Comparison of ENCODE assay signal across 2 cellular contexts in genomic region chr14:59018978-59019377, GRCh38.
A peak's percentile ranks its signal among the peaks of the same experiment; 100 is the strongest.
TF ChIP-seq lines count a peak whose summit lies in the region.

No MANE protein-coding gene starts in this region.

TF ChIP-seq in IMR-90, 13 proteins besides CTCF, POLR2A, EP300 and RAD21 (continued from another document):
- TF ChIP-seq ELK1 (IDR thresholded peaks at IDR 0.05; ENCODE audit: borderline replicate concordance, low read depth, low read length) (no peak), MXI1 (IDR thresholded peaks at IDR 0.05; ENCODE audit: borderline replicate concordance, low read depth, low read length) (no peak), SMC3 (IDR thresholded peaks at IDR 0.05; ENCODE audit: low read depth, low read length) (peak; percentile 34; the same call in 1 of the 2 replicates), FOS (IDR thresholded peaks at IDR 0.05; ENCODE audit: low read depth, low read length) (no peak)

TF ChIP-seq in GM12878, 131 proteins besides CTCF, POLR2A, EP300 and RAD21 (continued from another document):
- TF ChIP-seq SMC3 (IDR thresholded peaks at IDR 0.05; ENCODE audit: borderline replicate concordance, low read length), result peak; percentile 23; the same call in 1 of the 2 replicates
TF ChIP-seq in GM12878: peak in this region for 1.
